12 cellular contexts compared by ENCODE assay signal in the genomic region with DNA sequence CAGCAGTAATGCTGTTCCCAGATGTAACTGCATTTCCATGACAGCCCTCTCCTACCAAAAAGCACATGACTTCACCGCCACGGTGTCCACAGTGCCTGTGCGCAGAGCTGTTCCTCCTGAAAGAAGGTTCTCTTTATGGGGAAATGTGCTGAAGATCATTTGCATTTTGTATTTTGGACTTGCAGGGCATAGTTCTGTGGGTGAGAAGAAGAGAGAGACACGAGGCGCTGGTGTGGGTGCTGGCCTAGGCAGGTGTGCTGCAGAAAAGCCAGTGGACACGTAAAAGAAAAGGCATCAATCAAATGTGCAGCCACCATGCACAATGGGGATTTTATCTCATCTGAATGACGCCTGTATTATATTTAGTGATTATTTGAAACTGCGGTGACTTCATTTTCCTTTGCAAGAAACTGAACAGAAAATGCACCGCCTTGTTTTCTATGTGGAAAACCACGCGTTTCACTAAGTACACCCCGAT. TPM values are rescaled to one million over a fixed set of nuclear protein-coding genes. Genes with fewer than 3 reads are reported as not detected.
DNase-seq lines count a peak whose midpoint lies in the region; ATAC-seq, FAIRE-seq and TF ChIP-seq lines count a peak whose summit lies in the region.
"Had no signal": no experiment of that assay in that cellular context is flagged by ENCODE, and none has a peak within 500 bp of the region (broad histone marks: within the 10 kb centered on the region; RNA-seq: fewer than 3 reads in every experiment).

No MANE protein-coding gene starts in this region.

- TF ChIP-seq CTCF in Peyer's patch (IDR thresholded peaks at IDR 0.05) (no peak), PC-3 (conservative IDR thresholded peaks at IDR 0.05; ENCODE audit: low read depth, low read length) (no peak)

- no peak for TF ChIP-seq POLR2A in Peyer's patch (IDR thresholded peaks at IDR 0.05)

- peak overlapping the region in 2 of 4 donors; percentile 1 to 12 for H3K4me3 ChIP-seq in Peyer's patch
- H3K4me3 ChIP-seq in rectal smooth muscle tissue (ENCODE audit: low read length) = peak overlapping the region; percentile 11
- H3K4me3 ChIP-seq in PC-3 (ENCODE audit: low read length) = no peak overlapping the region

- DNase-seq in GM18507 (ENCODE audit: extremely low spot score, insufficient read length, low read depth) (no peak), Peyer's patch (peak; percentile 0 to 79 (median 67)), AG08396 (ENCODE audit: low spot score) (no peak), PC-3 (no peak), SHP77 treated with DMSO at 0.1 percent for 48 hours (lab: John Stamatoyannopoulos, UW) (no peak)
- DNase-seq: foreskin keratinocyte; GDM1; stimulated activated CD4-positive, alpha-beta T cell treated with anti-CD3 and anti-CD28 coated beads, Interleukin-2, amount 100 ng/mL, for 48 hours had no signal

- H4K20me1 ChIP-seq in PC-3 (ENCODE audit: low read length) = no peaks in the 10 kb centered on the region

- H3K27ac ChIP-seq in Peyer's patch = peak overlapping the region; percentile 50 to 76 (median 68)
- no peak overlapping the region for H3K27ac ChIP-seq in rectal smooth muscle tissue (ENCODE audit: low read depth, low read length)
- H3K27ac ChIP-seq in PC-3 (ENCODE audit: low read length) = no peak overlapping the region
- H3K27ac ChIP-seq: foreskin keratinocyte had no signal

- H2AFZ ChIP-seq in PC-3 (ENCODE audit: low read length) = no peak overlapping the region

- H3K36me3 ChIP-seq in Peyer's patch (peaks cover 0 to 37% (median 0%) of the 10 kb centered on the region in 3 donors), rectal smooth muscle tissue (ENCODE audit: control insufficient read depth, insufficient read depth, low read length) (peaks cover 3% of the 10 kb centered on the region), PC-3 (ENCODE audit: low read depth, low read length) (peaks cover 8% of the 10 kb centered on the region; the same call in 1 of the 2 replicates)

- peak; percentile 72 for FAIRE-seq in GM18507 (lab: Jason Lieb, UNC)
- FAIRE-seq: bronchial epithelial cell had no signal

- H3K4me2 ChIP-seq in PC-3 (ENCODE audit: low read length) = no peak overlapping the region

- H3K27me3 ChIP-seq in Peyer's patch (no peaks in the 10 kb centered on the region), rectal smooth muscle tissue (ENCODE audit: control insufficient read depth, insufficient read depth, low read length) (no peaks in the 10 kb centered on the region), PC-3 (ENCODE audit: low read length) (no peaks in the 10 kb centered on the region)
- H3K27me3 ChIP-seq: foreskin keratinocyte had no signal

- POLR2A ChIA-PET in PC-3 (lab: Charles Lee; ENCODE audit: unreplicated experiment) = no interaction called here

- H3K9me3 ChIP-seq in Peyer's patch (no peaks in the 10 kb centered on the region), PC-3 (ENCODE audit: low read length) (no peaks in the 10 kb centered on the region)

- no peaks in the 10 kb centered on the region for H3K79me2 ChIP-seq in PC-3 (ENCODE audit: low read length)

- ATAC-seq in GM21529 (IDR thresholded peaks at IDR 0.05; ENCODE audit: unreplicated experiment) (peak; percentile 57), PC-3 (no peak)
- ATAC-seq: foreskin keratinocyte had no signal

- no peaks in the 10 kb centered on the region for H3K9me2 ChIP-seq in PC-3 (replicated peaks; ENCODE audit: low read length)

- H3F3A ChIP-seq in PC-3 (ENCODE audit: low read length, unreplicated experiment) = no peaks in the 10 kb centered on the region

- intact Hi-C loops in PC-3 (cut with micrococcal nuclease) = no loop called here

- CTCF ChIA-PET in PC-3 (lab: Charles Lee) = no interaction called here

- H3K9ac ChIP-seq in rectal smooth muscle tissue (ENCODE audit: low read length) (no peak overlapping the region), PC-3 (ENCODE audit: low read length) (no peak overlapping the region)

- BruUV-seq in PC-3 (replicated peaks; lab: Mats Ljungman, UMichigan) = no TSS peak

- H3K4me1 ChIP-seq in Peyer's patch (peaks cover 6 to 50% (median 13%) of the 10 kb centered on the region in 4 donors), rectal smooth muscle tissue (ENCODE audit: control insufficient read depth, insufficient read depth, low read length) (no peaks in the 10 kb centered on the region), PC-3 (ENCODE audit: insufficient read depth, low read length) (no peaks in the 10 kb centered on the region)
- H3K4me1 ChIP-seq: foreskin keratinocyte had no signal

RNA-seq across cellular contexts. Expression of a gene that starts 21.3 kb away (rescaled TPM):
- total RNA-seq in Peyer's patch = 100 to 1,000 TPM in 3 of 4 donors, 10 to 100 TPM in 1; 66.0 to 249 (median 195) TPM
- 34.2 and 38.3 TPM in 2 replicates for total RNA-seq in PC-3 (2014; rRNA removed)

RNA-seq across cellular contexts. Expression of a gene that starts 38.9 kb away (rescaled TPM):
- total RNA-seq in Peyer's patch = 10 to 100 TPM in 1 of 4 donors, 1 to 10 TPM in 3; 2.5 to 11.0 (median 6.7) TPM
- 0.51 and 0.98 TPM in 2 replicates for total RNA-seq in PC-3 (2014; rRNA removed)
- total RNA-seq: activated CD8-positive, alpha-beta memory T cell treated with anti-CD3 and anti-CD28 coated beads for 36 hours had no signal

Comparison
In these comparisons a context has a peak if more than half of its experiments do, and no peak if none do; other contexts are left out.
1. DNase-seq: peak in Peyer's patch (3 of 3); none in GM18507 (single experiment), AG08396 (single experiment), PC-3 (single experiment) and SHP77 treated with DMSO at 0.1 percent for 48 hours (single experiment).
2. H3K27ac ChIP-seq: peak in Peyer's patch (4 of 4); none in rectal smooth muscle tissue (single experiment) and PC-3 (single experiment).